ENCODE assay signal across 34 cellular contexts in genomic region chr14:67728258-67728657, GRCh38. TPM values are rescaled to one million over a fixed set of nuclear protein-coding genes. Genes with fewer than 3 reads are reported as not detected.
"Had no signal": no experiment of that assay in that cellular context is flagged by ENCODE, and none has a peak within 500 bp of the region (broad histone marks: within the 10 kb centered on the region; RNA-seq: fewer than 3 reads in every experiment).

No MANE protein-coding gene starts in this region.

- H2AFZ ChIP-seq: parathyroid adenoma had no signal

- H3K27ac ChIP-seq: neutrophil, parathyroid adenoma, psoas muscle, spleen, thoracic aorta, tibial artery, upper lobe of right lung, uterus had no signal

- H3K27ac Mint-ChIP-seq: naive B cell; naive thymus-derived CD8-positive, alpha-beta T cell; natural killer cell treated with Interleukin-12 subunit alpha and Interleukin-12 subunit beta and Interleukin-15 and Interleukin-18, amount 100 ng/mL, for 72 hours; nephron progenitor cell; stimulated activated memory B cell treated with anti-CD40 and anti-IgM and Interleukin-4, amounts not matched to agents 10 μg/mL and 1 μg/mL and 100 μg/mL, for 72 hours; stimulated activated naive CD8-positive, alpha-beta T cell treated with anti-CD3 and anti-CD28 coated beads, Interleukin-15, Interleukin-2, amounts not matched to agents 100 ng/mL and 50 ng/mL, for 24 hours had no signal

- H3K27me3 Mint-ChIP-seq: progenitor cell of endocrine pancreas had no signal

- H3K4me3 ChIP-seq: psoas muscle, skin epidermis, smooth muscle cell, spleen, thoracic aorta, tibial artery, transverse colon, upper lobe of right lung, uterus had no signal

- H3K27me3 ChIP-seq: uterus had no signal

- H3K9me3 ChIP-seq: neutrophil, psoas muscle, spleen, stomach, thoracic aorta, tibial artery, transverse colon, upper lobe of right lung, uterus had no signal

- H3K4me3 Mint-ChIP-seq: naive B cell; naive thymus-derived CD8-positive, alpha-beta T cell; natural killer cell treated with Interleukin-12 subunit alpha and Interleukin-12 subunit beta and Interleukin-15 and Interleukin-18, amount 100 ng/mL, for 72 hours; nephron progenitor cell; neural crest cell; stimulated activated memory B cell treated with anti-CD40 and anti-IgM and Interleukin-4, amounts not matched to agents 10 μg/mL and 1 μg/mL and 100 μg/mL, for 72 hours; stimulated activated naive CD8-positive, alpha-beta T cell treated with anti-CD3 and anti-CD28 coated beads, Interleukin-15, Interleukin-2, amounts not matched to agents 100 ng/mL and 50 ng/mL, for 24 hours had no signal

- H3K79me2 ChIP-seq: parathyroid adenoma had no signal

- ATAC-seq: naive thymus-derived CD8-positive, alpha-beta T cell; psoas muscle; sciatic nerve; stimulated activated memory B cell treated with anti-CD40 and anti-IgM and Interleukin-4, amounts not matched to agents 10 μg/mL and 1 μg/mL and 100 μg/mL, for 72 hours had no signal

- H3K36me3 Mint-ChIP-seq: naive thymus-derived CD8-positive, alpha-beta T cell; natural killer cell treated with Interleukin-12 subunit alpha and Interleukin-12 subunit beta and Interleukin-15 and Interleukin-18, amount 100 ng/mL, for 72 hours; stimulated activated memory B cell treated with anti-CD40 and anti-IgM and Interleukin-4, amounts not matched to agents 10 μg/mL and 1 μg/mL and 100 μg/mL, for 72 hours; type B pancreatic cell had no signal

- H3K4me1 Mint-ChIP-seq: naive B cell; naive thymus-derived CD8-positive, alpha-beta T cell; stimulated activated memory B cell treated with anti-CD40 and anti-IgM and Interleukin-4, amounts not matched to agents 10 μg/mL and 1 μg/mL and 100 μg/mL, for 72 hours had no signal

- H3K9me3 Mint-ChIP-seq: natural killer cell treated with Interleukin-12 subunit alpha and Interleukin-12 subunit beta and Interleukin-15 and Interleukin-18, amount 100 ng/mL, for 72 hours; nephron progenitor cell; stimulated activated memory B cell treated with anti-CD40 and anti-IgM and Interleukin-4, amounts not matched to agents 10 μg/mL and 1 μg/mL and 100 μg/mL, for 72 hours; stimulated activated naive CD8-positive, alpha-beta T cell treated with anti-CD3 and anti-CD28 coated beads, Interleukin-15, Interleukin-2, amounts not matched to agents 100 ng/mL and 50 ng/mL, for 24 hours; type B pancreatic cell had no signal

- DNase-seq: naive B cell; naive thymus-derived CD8-positive, alpha-beta T cell; nephron progenitor cell; nucleus accumbens; posterior cingulate gyrus; psoas muscle; right cardiac atrium; spleen; stimulated activated CD4-positive, alpha-beta T cell treated with anti-CD3 and anti-CD28 coated beads, Interleukin-12 subunit alpha, Interleukin-12 subunit beta, amount 100 ng/mL, for 4 hours; stimulated activated CD4-positive, alpha-beta T cell treated with anti-CD3 and anti-CD28 coated beads, Interleukin-1b, Interleukin-23, amount 100 ng/mL, for 48 hours; stimulated activated CD4-positive, alpha-beta T cell treated with anti-CD3 and anti-CD28 coated beads, Interleukin-4, amount 100 ng/mL, for 1 hour; stimulated activated CD4-positive, alpha-beta T cell treated with anti-CD3 and anti-CD28 coated beads, Interleukin-4, amount 100 ng/mL, for 4 hours; stimulated activated CD8-positive, alpha-beta memory T cell treated with anti-CD3 and anti-CD28 coated beads, Interleukin-4, amount 100 ng/mL, for 48 hours; stimulated activated naive CD4-positive, alpha-beta T cell treated with Interleukin-2 at 50 U/mL for 16 hours; stomach; tibial artery; transverse colon; upper lobe of right lung; uterus had no signal

- H3K4me2 ChIP-seq: smooth muscle cell had no signal

- H3K36me3 ChIP-seq: neutrophil, spleen, stomach, thoracic aorta, tibial artery, transverse colon, upper lobe of right lung, uterus had no signal

- H3K4me1 ChIP-seq: parathyroid adenoma, spleen, tibial artery, upper lobe of right lung, uterus had no signal

RNA-seq across cellular contexts. Expression of gene RDH12, which starts 26.6 kb away (rescaled TPM):
- total RNA-seq: naive thymus-derived CD8-positive, alpha-beta T cell; natural killer cell treated with Interleukin-12 subunit alpha and Interleukin-12 subunit beta and Interleukin-15 and Interleukin-18, amount 100 ng/mL, for 72 hours; neural crest cell; osteocyte; psoas muscle; renal cortical epithelial cell; right cardiac atrium; sciatic nerve; spleen; thoracic aorta; urinary bladder; uterus had no signal
- polyA plus RNA-seq: naive thymus-derived CD8-positive, alpha-beta T cell; right cardiac atrium had no signal
